ENCODE assay signal across 8 cellular contexts in genomic region chr1:198934414-198934813, GRCh38.
A peak's percentile ranks its signal among the peaks of the same experiment; 100 is the strongest.
DNase-seq lines count a peak whose midpoint lies in the region; ATAC-seq, FAIRE-seq and TF ChIP-seq lines count a peak whose summit lies in the region.

No MANE protein-coding gene starts in this region.

- no peak for TF ChIP-seq EP300 in stomach (IDR thresholded peaks at IDR 0.05)

- H3K4me3 ChIP-seq in SJSA1 (peak overlapping the region; percentile 48), fibroblast of lung (replicated peaks in 1 of 4; ENCODE audit: control extremely low read depth in 1 of 4, insufficient read depth in 1 of 4, low read depth in 3 of 4, low read length in 4 of 4) (peak overlapping the region; percentile 51 to 90 (median 78)), stomach (peak overlapping the region in 2 of 4 donors; percentile 39 to 41), thyroid gland (replicated peaks in 1 of 3) (no peak overlapping the region), mesendoderm (ENCODE audit: low read length) (no peak overlapping the region)

- WGBS in stomach, 5 donors = 58 to 70% (median 64%) methylated on average over 2 of the region's 2 CpGs
- 78 to 79% methylated on average over 2 of the region's 2 CpGs for whole genome bisulfite sequencing in thyroid gland, 2 donors
- no CpG with 5 or more reads among the region's 2 CpGs for WGBS in mesendoderm (ENCODE audit: extremely low coverage, insufficient coverage, low lambda C conversion rate)

- H3K27ac ChIP-seq in SJSA1 (peak overlapping the region; percentile 67), fibroblast of lung (ENCODE audit: insufficient read depth, low read length) (peak overlapping the region; percentile 27), stomach (peak overlapping the region in 3 of 5 donors; percentile 27 to 68 (median 27)), thyroid gland (peak overlapping the region in 1 of 3 donors; percentile 74), mesendoderm (ENCODE audit: low read depth, low read length) (no peak overlapping the region)

- no peaks in the 10 kb centered on the region for H3K9me3 ChIP-seq in SJSA1 (replicated peaks)
- H3K9me3 ChIP-seq in fibroblast of lung (ENCODE audit: control insufficient read depth, insufficient read depth, low read depth, low read length) = no peaks in the 10 kb centered on the region
- no peaks in the 10 kb centered on the region for H3K9me3 ChIP-seq in stomach
- no peaks in the 10 kb centered on the region for H3K9me3 ChIP-seq in thyroid gland

- no peaks in the 10 kb centered on the region for H3K79me1 ChIP-seq in mesendoderm (ENCODE audit: low read length)

- H3K56ac ChIP-seq in mesendoderm (ENCODE audit: low read length) = no peak overlapping the region

- H2BK5ac ChIP-seq in mesendoderm (ENCODE audit: low read length) = no peak overlapping the region

- H3K4me2 ChIP-seq in fibroblast of lung (ENCODE audit: extremely low read depth, insufficient read depth, low read length) (peak overlapping the region; percentile 73), mesendoderm (ENCODE audit: low read length) (no peak overlapping the region)

- H3K18ac ChIP-seq in mesendoderm (ENCODE audit: low read length) = no peak overlapping the region

- TF ChIP-seq POLR2A in stomach (IDR thresholded peaks at IDR 0.05) (no peak), thyroid gland (IDR thresholded peaks at IDR 0.05) (no peak)

- TF ChIP-seq CTCF in fibroblast of lung (conservative IDR thresholded peaks at IDR 0.05 in 1 of 2, IDR thresholded peaks at IDR 0.05 in 1 of 2; ENCODE audit: low read depth in 1 of 2, low read length in 2 of 2) = no peak
- TF ChIP-seq CTCF in stomach (IDR thresholded peaks at IDR 0.05) = no peak
- TF ChIP-seq CTCF in thyroid gland (IDR thresholded peaks at IDR 0.05) = no peak

- intact Hi-C loops in stomach (cut with DNase I; ENCODE audit: low total_unique reads) (no loop called here), thyroid gland (cut with DNase I) (no loop called here)

- peaks cover 72% of the 10 kb centered on the region for H3K79me2 ChIP-seq in fibroblast of lung (ENCODE audit: control insufficient read depth, insufficient read depth, low read length)
- no peaks in the 10 kb centered on the region for H3K79me2 ChIP-seq in mesendoderm (ENCODE audit: control insufficient read depth, insufficient read depth, low read length)

- no peak overlapping the region for H2BK15ac ChIP-seq in mesendoderm (replicated peaks; ENCODE audit: low read depth)

- H4K8ac ChIP-seq in mesendoderm (ENCODE audit: low read depth, low read length) = no peak overlapping the region

- no peaks in the 10 kb centered on the region for H4K20me1 ChIP-seq in fibroblast of lung (ENCODE audit: control insufficient read depth, extremely low read depth, insufficient read depth, low read length)

- H3K4ac ChIP-seq in mesendoderm (ENCODE audit: low read depth, low read length) = no peak overlapping the region

- H3K23ac ChIP-seq in mesendoderm (ENCODE audit: low read length) = no peak overlapping the region

- H2BK120ac ChIP-seq in mesendoderm (ENCODE audit: low read depth, low read length) = no peak overlapping the region

- H3K4me1 ChIP-seq in SJSA1 (replicated peaks) (peaks cover 30% of the 10 kb centered on the region), fibroblast of lung (ENCODE audit: control insufficient read depth, extremely low read depth, insufficient read depth, low read length) (peaks cover 3% of the 10 kb centered on the region), stomach (peaks cover 0 to 33% (median 15%) of the 10 kb centered on the region in 4 donors), thyroid gland (peaks cover 9% of the 10 kb centered on the region in 2 donors), mesendoderm (ENCODE audit: control insufficient read depth, low read depth, low read length) (no peaks in the 10 kb centered on the region)

- H2AK5ac ChIP-seq in mesendoderm (ENCODE audit: low read length) = no peak overlapping the region

- H3K36me3 ChIP-seq in SJSA1 (peaks cover 20% of the 10 kb centered on the region), fibroblast of lung (ENCODE audit: control insufficient read depth, insufficient read depth, low read length) (no peaks in the 10 kb centered on the region), stomach (no peaks in the 10 kb centered on the region), thyroid gland (no peaks in the 10 kb centered on the region), mesendoderm (ENCODE audit: control insufficient read depth, insufficient read depth, low read length) (no peaks in the 10 kb centered on the region)

- H3K9ac ChIP-seq in fibroblast of lung (ENCODE audit: insufficient read depth, low read length) (peak overlapping the region; percentile 1), mesendoderm (ENCODE audit: low read length) (no peak overlapping the region)

- no peak overlapping the region for H4K5ac ChIP-seq in mesendoderm (ENCODE audit: low read length)

- H3K27me3 ChIP-seq in SJSA1 (replicated peaks) = no peaks in the 10 kb centered on the region
- no peaks in the 10 kb centered on the region for H3K27me3 ChIP-seq in fibroblast of lung (ENCODE audit: control insufficient read depth, insufficient read depth, low read length)
- H3K27me3 ChIP-seq in stomach = no peaks in the 10 kb centered on the region
- H3K27me3 ChIP-seq in thyroid gland = no peaks in the 10 kb centered on the region
- H3K27me3 ChIP-seq in mesendoderm (ENCODE audit: insufficient read depth, low read length, poor library complexity) = no peaks in the 10 kb centered on the region

- peak; percentile 82 for FAIRE-seq in GM19239 (lab: Jason Lieb, UNC)

- DNase-seq in GM19239 (ENCODE audit: insufficient read length, low spot score) = no peak
- no peak for DNase-seq in SJSA1 (ENCODE audit: low read depth in 1 of 2, low spot score in 2 of 2)
- DNase-seq in fibroblast of lung (ENCODE audit: low read depth in 2 of 2) = no peak
- no peak for DNase-seq in stomach
- DNase-seq in OCI-M2 (lab: John Stamatoyannopoulos, UW; ENCODE audit: unreplicated experiment) = no peak
- no peak for DNase-seq in thyroid gland
- no peak for DNase-seq in mesendoderm

- ATAC-seq in HG03439 (IDR thresholded peaks at IDR 0.05; ENCODE audit: unreplicated experiment) = no peak

- H2AFZ ChIP-seq in fibroblast of lung (ENCODE audit: low read length) = no peak overlapping the region

Comparison
In these comparisons a context has a peak if more than half of its experiments do, and no peak if none do; other contexts are left out.
1. H3K4me3 ChIP-seq: peak in SJSA1 (single experiment) and fibroblast of lung (4 of 4); none in thyroid gland (0 of 3) and mesendoderm (single experiment).